14 cellular contexts compared by ENCODE assay signal in genomic region chr10:50464004-50464409, GRCh38.
DNase-seq lines count a peak whose midpoint lies in the region; ATAC-seq and TF ChIP-seq lines count a peak whose summit lies in the region.
"Had no signal": no experiment of that assay in that cellular context is flagged by ENCODE, and none has a peak within 500 bp of the region (broad histone marks: within the 10 kb centered on the region; RNA-seq: fewer than 3 reads in every experiment).

No MANE protein-coding gene starts in this region.

- H3K79me2 ChIP-seq in Karpas-422 (ENCODE audit: low read length), result no peaks in the 10 kb centered on the region

- H3K27me3 ChIP-seq in right atrium auricular region (no peaks in the 10 kb centered on the region), upper lobe of right lung (no peaks in the 10 kb centered on the region), Karpas-422 (ENCODE audit: low read length) (no peaks in the 10 kb centered on the region)

- H3K27ac ChIP-seq in right atrium auricular region, result no peak overlapping the region
- H3K27ac ChIP-seq in upper lobe of right lung, result no peak overlapping the region
- H3K27ac ChIP-seq in Karpas-422 (ENCODE audit: low read length), result no peak overlapping the region
- H3K27ac ChIP-seq in coronary artery, result no peak overlapping the region

- no peak overlapping the region for H3K9ac ChIP-seq in Karpas-422 (ENCODE audit: low read length)

- H2AFZ ChIP-seq in Karpas-422 (ENCODE audit: low read length), result no peak overlapping the region

- intact Hi-C loops in left ventricle myocardium superior (cut with micrococcal nuclease) (no loop called here), upper lobe of right lung (cut with DNase I) (no loop called here)

- no peak overlapping the region for H3K4me2 ChIP-seq in Karpas-422 (ENCODE audit: low read depth, low read length, poor library complexity, severe bottlenecking)

- H3K4me3 ChIP-seq in right atrium auricular region, result no peak overlapping the region
- no peak overlapping the region for H3K4me3 ChIP-seq in upper lobe of right lung
- no peak overlapping the region for H3K4me3 ChIP-seq in Karpas-422 (ENCODE audit: low read length)
- H3K4me3 ChIP-seq in coronary artery, result no peak overlapping the region

- H3K36me3 ChIP-seq in right atrium auricular region (peaks cover 9% of the 10 kb centered on the region), upper lobe of right lung (peaks cover 11% of the 10 kb centered on the region), Karpas-422 (ENCODE audit: insufficient read depth, low read length) (no peaks in the 10 kb centered on the region)

- H3K9me2 ChIP-seq in Karpas-422 (replicated peaks; ENCODE audit: insufficient read depth, low read length), result no peaks in the 10 kb centered on the region

- DNase-seq in left ventricle myocardium superior (no peak), right atrium auricular region (ENCODE audit: low spot score) (no peak), NCI-H2196 treated with DMSO at 0.1 percent for 48 hours (lab: John Stamatoyannopoulos, UW; ENCODE audit: unreplicated experiment) (peak; percentile 5), fibroblast of gingiva (ENCODE audit: low read depth) (peak; percentile 32), upper lobe of right lung (no peak), Karpas-422 (no peak), coronary artery (ENCODE audit: low spot score) (no peak)
- DNase-seq: activated CD4-positive, alpha-beta T cell treated with anti-CD3 and anti-CD28 coated beads, Interleukin-2, amount 50 U/mL, for 1 hour; activated T-cell treated with anti-CD3 and anti-CD28 coated beads, Interleukin-2, amount 50 U/mL, for 72 hours; DMS153; foreskin melanocyte; immature natural killer cell; NCI-H146 had no signal

- ATAC-seq in left ventricle myocardium superior, result peak; percentile 43
- peak; percentile 76 for ATAC-seq in upper lobe of right lung
- no peak for ATAC-seq in GM21390 (IDR thresholded peaks at IDR 0.05; ENCODE audit: unreplicated experiment)
- ATAC-seq: activated T-cell treated with anti-CD3 and anti-CD28 coated beads, Interleukin-2, amount 50 U/mL, for 72 hours had no signal

- TF ChIP-seq CTCF in right atrium auricular region (IDR thresholded peaks at IDR 0.05) (no peak), upper lobe of right lung (IDR thresholded peaks at IDR 0.05) (no peak), coronary artery (IDR thresholded peaks at IDR 0.05) (no peak)

- H3K9me3 ChIP-seq in right atrium auricular region, result no peaks in the 10 kb centered on the region
- H3K9me3 ChIP-seq in upper lobe of right lung, result no peaks in the 10 kb centered on the region
- no peaks in the 10 kb centered on the region for H3K9me3 ChIP-seq in Karpas-422 (ENCODE audit: low read length)

- peaks cover 0 to 15% of the 10 kb centered on the region in 2 donors for H3K4me1 ChIP-seq in right atrium auricular region
- H3K4me1 ChIP-seq in upper lobe of right lung, result no peaks in the 10 kb centered on the region
- H3K4me1 ChIP-seq in Karpas-422 (ENCODE audit: low read length), result no peaks in the 10 kb centered on the region

- H4K20me1 ChIP-seq in Karpas-422 (ENCODE audit: insufficient read depth, low read depth, low read length), result 0 out of 2 replicates have a peak, but pooled peaks cover 6% of the 10 kb centered on the region

Comparison
In these comparisons a context has a peak if more than half of its experiments do, and no peak if none do; other contexts are left out.
1. DNase-seq: peak in NCI-H2196 treated with DMSO at 0.1 percent for 48 hours (single experiment) and fibroblast of gingiva (single experiment); none in left ventricle myocardium superior (single experiment), right atrium auricular region (single experiment), upper lobe of right lung (single experiment), Karpas-422 (single experiment) and coronary artery (single experiment).